Comparison of ENCODE assay signal across 1 cellular context in genomic region chr1:109918077-109918606, GRCh38.
TF ChIP-seq lines count a peak whose summit lies in the region.

No MANE protein-coding gene starts in this region.

TF ChIP-seq in K562, 482 proteins besides CTCF, POLR2A, EP300 and RAD21 (continued from another document and continues in another):
- TF ChIP-seq CHD7 (IDR thresholded peaks at IDR 0.05; ENCODE audit: low read depth, low read length) (no peak), ZNF24 (IDR thresholded peaks at IDR 0.05) (0 out of 2 replicates have a peak, but pooled peaks have one; percentile 63), DEAF1 (CRISPR knock-in tag; IDR thresholded peaks at IDR 0.05) (peak; percentile 44; the same call in 1 of the 2 replicates), ZBTB1 (CRISPR knock-in tag; IDR thresholded peaks at IDR 0.05; ENCODE audit: borderline replicate concordance, low read depth) (no peak; the same call in 1 of the 2 replicates), ZNF780A (CRISPR knock-in tag; IDR thresholded peaks at IDR 0.05) (no peak), CHD2 (IDR thresholded peaks at IDR 0.05; ENCODE audit: low read depth, low read length) (peak; percentile 82), HNRNPK (IDR thresholded peaks at IDR 0.05; ENCODE audit: low read depth, low read length, poor library complexity, severe bottlenecking) (no peak), GTF3C2 (IDR thresholded peaks at IDR 0.05; ENCODE audit: borderline replicate concordance, extremely low read depth, insufficient read length) (no peak), ETV5 (CRISPR knock-in tag; IDR thresholded peaks at IDR 0.05; ENCODE audit: low read depth) (peak; percentile 84), NUFIP1 (IDR thresholded peaks at IDR 0.05; ENCODE audit: partially characterized antibody) (peak; percentile 95), HLTF (IDR thresholded peaks at IDR 0.05) (peak; percentile 84; the same call in 1 of the 2 replicates), DDX20 (tag; IDR thresholded peaks at IDR 0.05; ENCODE audit: low read depth) (no peak), IRF9 (tag; IDR thresholded peaks at IDR 0.05) (no peak), POLR3A (IDR thresholded peaks at IDR 0.05; ENCODE audit: borderline replicate concordance, extremely low read depth, insufficient read depth, insufficient read length) (no peak), PHB (CRISPR knock-in tag; IDR thresholded peaks at IDR 0.05) (no peak), HMG20B (CRISPR knock-in tag; IDR thresholded peaks at IDR 0.05) (no peak), MTF1 (CRISPR knock-in tag; IDR thresholded peaks at IDR 0.05; ENCODE audit: borderline replicate concordance) (no peak), ZNF318 (IDR thresholded peaks at IDR 0.05; ENCODE audit: borderline replicate concordance in 1 of 2, low read depth in 1 of 2) (peak in 1 of 2 experiments; percentile 75; a peak in 1 of 4 replicates), TAF15 (IDR thresholded peaks at IDR 0.05; ENCODE audit: low read depth, low read length) (no peak), PTBP1 (IDR thresholded peaks at IDR 0.05; ENCODE audit: low read depth, low read length) (no peak), NFYB (IDR thresholded peaks at IDR 0.05; ENCODE audit: extremely low read depth, insufficient read length) (no peak), ZNF282 (CRISPR knock-in tag; IDR thresholded peaks at IDR 0.05) (no peak), ELK1 (CRISPR knock-in tag; IDR thresholded peaks at IDR 0.05) (no peak), ZNF75A (CRISPR knock-in tag; IDR thresholded peaks at IDR 0.05) (no peak), MYBL2 (IDR thresholded peaks at IDR 0.05; ENCODE audit: low read depth) (no peak), MYBL2 (CRISPR knock-in tag; IDR thresholded peaks at IDR 0.05; ENCODE audit: borderline replicate concordance) (no peak), NFE2L1 (tag; IDR thresholded peaks at IDR 0.05; ENCODE audit: borderline replicate concordance, low read depth) (no peak)
